In the genomic region with DNA sequence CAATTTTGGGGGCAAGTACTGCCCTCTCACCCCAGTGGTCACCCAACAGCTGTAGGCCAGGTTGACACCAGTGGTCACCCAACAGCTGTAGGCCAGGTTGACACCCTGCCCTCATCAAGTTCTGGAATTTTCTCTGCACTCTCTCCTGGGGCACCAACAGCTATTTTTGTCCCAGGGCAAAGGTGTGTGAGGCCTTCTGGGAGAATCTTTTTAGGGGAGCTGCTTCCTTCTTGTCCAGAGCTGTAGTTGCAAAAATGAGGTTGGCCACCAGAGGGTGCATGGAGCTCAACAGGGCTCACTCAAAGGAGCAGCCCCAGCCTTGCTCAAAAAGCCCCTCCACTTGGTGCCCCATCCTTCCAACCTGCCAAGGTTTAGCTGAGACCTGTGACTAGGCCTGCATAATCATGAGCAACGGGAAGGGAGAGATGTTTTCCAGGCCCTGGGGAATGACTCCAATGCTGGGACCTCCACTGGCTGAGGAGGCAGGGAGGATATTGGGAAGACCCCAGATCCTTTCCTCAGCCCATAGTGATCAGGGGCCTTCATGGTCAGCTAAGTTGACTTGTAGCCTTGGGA, we compare ENCODE assay signal across 8 cellular contexts. TPM values are rescaled to one million over a fixed set of nuclear protein-coding genes. Genes with fewer than 3 reads are reported as not detected.
A peak's percentile ranks its signal among the peaks of the same experiment; 100 is the strongest.
DNase-seq lines count a peak whose midpoint lies in the region; FAIRE-seq and TF ChIP-seq lines count a peak whose summit lies in the region.

No MANE protein-coding gene starts in this region.

- H3K36me3 ChIP-seq in BJ (ENCODE audit: control insufficient read depth, insufficient read depth, low read length) (no peaks in the 10 kb centered on the region), SK-N-SH (replicated peaks in 1 of 2; ENCODE audit: control insufficient read depth in 1 of 2, insufficient read depth in 2 of 2, low read length in 1 of 2) (no peaks in the 10 kb centered on the region), left ventricle myocardium inferior (no peaks in the 10 kb centered on the region), small intestine (ENCODE audit: control insufficient read depth in 2 of 2, insufficient read depth in 2 of 2, low read length in 2 of 2) (no peaks in the 10 kb centered on the region)

- intact Hi-C loops in left ventricle myocardium inferior (cut with micrococcal nuclease) = no loop called here

- H3K9me2 ChIP-seq in SK-N-SH = no peaks in the 10 kb centered on the region

- CTCF ChIA-PET in BJ (lab: Yijun Ruan, JAX) = interaction anchor here (0.6 to 7.9 kb wide), 46 partner anchors 9 to 807 kb away, joined by 3 to 71 read pairs (median 4); a partner anchor contains a TSS
- CTCF ChIA-PET in SK-N-SH (lab: Yijun Ruan, JAX) = interaction anchor here (0.6 to 3.9 kb wide), 47 partner anchors 9 to 1582 kb away, joined by 3 to 50 read pairs (median 6); a partner anchor contains a TSS

- H3K27ac ChIP-seq in SK-N-SH (ENCODE audit: low read depth in 2 of 2, low read length in 1 of 2) = no peak overlapping the region
- no peak overlapping the region for H3K27ac ChIP-seq in left ventricle myocardium inferior (replicated peaks)
- H3K27ac ChIP-seq in small intestine (ENCODE audit: low read depth in 1 of 2, low read length in 1 of 2) = no peak overlapping the region

- peak overlapping the region; percentile 18 for H3K27ac Mint-ChIP-seq in activated naive CD4-positive, alpha-beta T cell treated with anti-CD3 and anti-CD28 coated beads, Interleukin-2, amount 50 U/mL, for 24 hours

- H3K9ac ChIP-seq in SK-N-SH = no peak overlapping the region

- TF ChIP-seq CTCF in BJ (IDR thresholded peaks at IDR 0.05; ENCODE audit: insufficient read depth, low read depth, low read length) (peak; percentile 90), SK-N-SH (IDR thresholded peaks at IDR 0.05) (peak; percentile 85), left ventricle myocardium inferior (IDR thresholded peaks at IDR 0.05; ENCODE audit: borderline replicate concordance) (peak; percentile 90)

- no peaks in the 10 kb centered on the region for H3K79me2 ChIP-seq in SK-N-SH (ENCODE audit: insufficient read depth)

- H3K4me3 Mint-ChIP-seq in activated naive CD4-positive, alpha-beta T cell treated with anti-CD3 and anti-CD28 coated beads, Interleukin-2, amount 50 U/mL, for 24 hours = no peak overlapping the region

- no peaks in the 10 kb centered on the region for H4K20me1 ChIP-seq in SK-N-SH (ENCODE audit: insufficient read depth)

- peaks cover 3% of the 10 kb centered on the region for H3K27me3 Mint-ChIP-seq in activated naive CD4-positive, alpha-beta T cell treated with anti-CD3 and anti-CD28 coated beads, Interleukin-2, amount 50 U/mL, for 24 hours

- no peaks in the 10 kb centered on the region for H3K4me1 ChIP-seq in SK-N-SH (ENCODE audit: control insufficient read depth in 1 of 2, insufficient read depth in 2 of 2, low read depth in 1 of 2, low read length in 1 of 2)
- no peaks in the 10 kb centered on the region for H3K4me1 ChIP-seq in left ventricle myocardium inferior
- H3K4me1 ChIP-seq in small intestine (ENCODE audit: control insufficient read depth in 2 of 2, insufficient read depth in 1 of 2, low read depth in 1 of 2, low read length in 1 of 2) = no peaks in the 10 kb centered on the region

- H3K36me3 Mint-ChIP-seq in activated naive CD4-positive, alpha-beta T cell treated with anti-CD3 and anti-CD28 coated beads, Interleukin-2, amount 50 U/mL, for 24 hours = no peaks in the 10 kb centered on the region

- H3K27me3 ChIP-seq in BJ (ENCODE audit: control insufficient read depth, insufficient read depth, low read length) = no peaks in the 10 kb centered on the region
- no peaks in the 10 kb centered on the region for H3K27me3 ChIP-seq in SK-N-SH (ENCODE audit: insufficient read depth)
- no peaks in the 10 kb centered on the region for H3K27me3 ChIP-seq in left ventricle myocardium inferior (ENCODE audit: low read depth)
- H3K27me3 ChIP-seq in small intestine (ENCODE audit: control insufficient read depth in 2 of 2, insufficient read depth in 2 of 2, low read length in 2 of 2) = no peaks in the 10 kb centered on the region

- POLR2A ChIA-PET in BJ (lab: Charles Lee) (interaction anchor here (0.6 to 0.7 kb wide), 2 partner anchors 132 to 187 kb away, joined by 3 read pairs; no protein-coding TSS in a partner anchor), SK-N-SH (lab: Yijun Ruan, JAX) (interaction anchor here (1.0 to 1.5 kb wide), 4 partner anchors 21 to 252 kb away, joined by 3 to 7 read pairs (median 5); a partner anchor contains a TSS)

- TF ChIP-seq RAD21 in SK-N-SH (IDR thresholded peaks at IDR 0.05; ENCODE audit: low read length) = peak; percentile 82

- DNase-seq in BJ (ENCODE audit: low read depth) (no peak), GM19240 (ENCODE audit: insufficient read length, low spot score) (peak; percentile 47), HuH-7 (ENCODE audit: low spot score) (peak; percentile 55), SK-N-SH (peak; percentile 71), left ventricle myocardium inferior (peak; percentile 59), small intestine (peak; percentile 75), foreskin melanocyte (no peak)

- H3K4me3 ChIP-seq in BJ (ENCODE audit: low read depth, low read length) (no peak overlapping the region), SK-N-SH (ENCODE audit: low read depth in 2 of 2, low read length in 1 of 2) (no peak overlapping the region; a peak in 1 of 4 replicates), left ventricle myocardium inferior (no peak overlapping the region), small intestine (ENCODE audit: low read depth in 1 of 2, low read length in 2 of 2) (no peak overlapping the region)

- H3K4me2 ChIP-seq in SK-N-SH = no peak overlapping the region

- H2AFZ ChIP-seq in SK-N-SH (ENCODE audit: low read depth) = no peak overlapping the region

- 14% methylated on average over 1 of the region's 1 CpG for WGBS in SK-N-SH (ENCODE audit: low lambda C conversion rate)
- 18 to 24% (median 20%) methylated on average over 1 of the region's 1 CpG for WGBS in small intestine, 3 donors

- no peak for FAIRE-seq in small intestine (lab: Jason Lieb, UNC)

- H3K9me3 Mint-ChIP-seq in activated naive CD4-positive, alpha-beta T cell treated with anti-CD3 and anti-CD28 coated beads, Interleukin-2, amount 50 U/mL, for 24 hours = no peaks in the 10 kb centered on the region

- H3K4me1 Mint-ChIP-seq in activated naive CD4-positive, alpha-beta T cell treated with anti-CD3 and anti-CD28 coated beads, Interleukin-2, amount 50 U/mL, for 24 hours = no peaks in the 10 kb centered on the region

- TF ChIP-seq EP300 in SK-N-SH (IDR thresholded peaks at IDR 0.05; ENCODE audit: borderline replicate concordance in 1 of 2, low read depth in 1 of 2, low read length in 1 of 2) = no peak

- H3F3A ChIP-seq in SK-N-SH (replicated peaks; ENCODE audit: insufficient read depth) = no peaks in the 10 kb centered on the region

- H3K9me3 ChIP-seq in SK-N-SH = no peaks in the 10 kb centered on the region
- peaks cover 11% of the 10 kb centered on the region for H3K9me3 ChIP-seq in left ventricle myocardium inferior (replicated peaks)
- H3K9me3 ChIP-seq in small intestine (ENCODE audit: control insufficient read depth, low read depth) = no peaks in the 10 kb centered on the region

TF ChIP-seq in SK-N-SH, 30 proteins besides CTCF, POLR2A, EP300 and RAD21:
- TF ChIP-seq FOXM1 (IDR thresholded peaks at IDR 0.05; ENCODE audit: low read depth) = no peak
- TF ChIP-seq, protein P1, sequence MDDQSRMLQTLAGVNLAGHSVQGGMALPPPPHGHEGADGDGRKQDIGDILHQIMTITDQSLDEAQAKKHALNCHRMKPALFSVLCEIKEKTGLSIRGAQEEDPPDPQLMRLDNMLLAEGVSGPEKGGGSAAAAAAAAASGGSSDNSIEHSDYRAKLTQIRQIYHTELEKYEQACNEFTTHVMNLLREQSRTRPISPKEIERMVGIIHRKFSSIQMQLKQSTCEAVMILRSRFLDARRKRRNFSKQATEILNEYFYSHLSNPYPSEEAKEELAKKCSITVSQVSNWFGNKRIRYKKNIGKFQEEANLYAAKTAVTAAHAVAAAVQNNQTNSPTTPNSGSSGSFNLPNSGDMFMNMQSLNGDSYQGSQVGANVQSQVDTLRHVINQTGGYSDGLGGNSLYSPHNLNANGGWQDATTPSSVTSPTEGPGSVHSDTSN (IDR thresholded peaks at IDR 0.05) = no peak
- TF ChIP-seq FOSL2 (IDR thresholded peaks at IDR 0.05; ENCODE audit: borderline replicate concordance, low read depth) = no peak
- TF ChIP-seq YY1 (IDR thresholded peaks at IDR 0.05; ENCODE audit: low read depth) = no peak
- no peak for TF ChIP-seq SIN3A (IDR thresholded peaks at IDR 0.05; ENCODE audit: borderline replicate concordance, low read depth, low read length)
- TF ChIP-seq POLR2AphosphoS5 (IDR thresholded peaks at IDR 0.05; ENCODE audit: low read depth, low read length) = no peak
- TF ChIP-seq NRF1 (IDR thresholded peaks at IDR 0.05; ENCODE audit: low read depth, low read length) = no peak
- TF ChIP-seq SMC3 (IDR thresholded peaks at IDR 0.05; ENCODE audit: low read depth, low read length) = peak; percentile 82
- TF ChIP-seq EZH2phosphoT487 (IDR thresholded peaks at IDR 0.05; ENCODE audit: borderline replicate concordance, low read depth) = no peak

RNA-seq across cellular contexts. Expression of a gene that starts 10.6 kb away (rescaled TPM):
- 372 and 435 TPM in 2 replicates for polyA plus RNA-seq in BJ (2011; rRNA removed)
- polyA minus RNA-seq in BJ (2011; rRNA and poly(A)+ RNA removed) = 131 and 175 TPM in 2 replicates
- 67.2 and 73.5 TPM in 2 replicates for polyA plus RNA-seq in SK-N-SH (2012; rRNA removed)
- 48.5 and 58.5 TPM in 2 replicates for polyA plus RNA-seq in SK-N-SH (2012; cell fraction: cytosol; rRNA removed)
- polyA plus RNA-seq in SK-N-SH (2012; cell fraction: nucleus; rRNA removed) = 71.2 and 94.8 TPM in 2 replicates
- total RNA-seq in left ventricle myocardium inferior = 80.5 TPM
- 10 to 100 TPM; 15.7 to 24.8 (median 19.1) TPM for polyA plus RNA-seq in small intestine

RNA-seq across cellular contexts. Expression of a gene that starts 19.2 kb away (rescaled TPM):
- polyA plus RNA-seq in BJ (2011; rRNA removed) = 17.1 and 31.0 TPM in 2 replicates
- 36.3 and 48.2 TPM in 2 replicates for polyA minus RNA-seq in BJ (2011; rRNA and poly(A)+ RNA removed)
- polyA plus RNA-seq in SK-N-SH (2012; rRNA removed) = 45.1 and 57.1 TPM in 2 replicates
- polyA plus RNA-seq in SK-N-SH (2012; cell fraction: cytosol; rRNA removed) = 21.9 and 44.4 TPM in 2 replicates
- polyA plus RNA-seq in SK-N-SH (2012; cell fraction: nucleus; rRNA removed) = 118 and 143 TPM in 2 replicates
- total RNA-seq in left ventricle myocardium inferior = 4.8 TPM
- polyA plus RNA-seq in small intestine = 10 to 100 TPM in 1 of 3 donors, 1 to 10 TPM in 2; 2.5 to 14.2 (median 5.9) TPM

RNA-seq across cellular contexts. Expression of a gene that starts 55.9 kb away (rescaled TPM):
- polyA plus RNA-seq in BJ (2011; rRNA removed) = 18.0 and 19.3 TPM in 2 replicates
- polyA minus RNA-seq in BJ (2011; rRNA and poly(A)+ RNA removed) = 13.1 and 13.7 TPM in 2 replicates
- polyA plus RNA-seq in SK-N-SH (2012; rRNA removed) = 3.3 and 3.8 TPM in 2 replicates
- polyA plus RNA-seq in SK-N-SH (2012; cell fraction: cytosol; rRNA removed) = 2.3 and 2.5 TPM in 2 replicates
- 6.5 and 9.9 TPM in 2 replicates for polyA plus RNA-seq in SK-N-SH (2012; cell fraction: nucleus; rRNA removed)
- 2.0 TPM for total RNA-seq in left ventricle myocardium inferior
- 1 to 10 TPM; 1.5 to 5.7 (median 4.2) TPM for polyA plus RNA-seq in small intestine

Comparison
In these comparisons a context has a peak if more than half of its experiments do, and no peak if none do; other contexts are left out.
1. DNase-seq: peak in GM19240 (single experiment), HuH-7 (single experiment), SK-N-SH (single experiment), left ventricle myocardium inferior (single experiment) and small intestine (single experiment); none in BJ (single experiment) and foreskin melanocyte (single experiment).
2. Peak in every context shown above with its lines, with median percentiles within 50 percentile points of each other: CTCF ChIP-seq.